Comparison of ENCODE assay signal across 9 cellular contexts in genomic region chr4:173074501-173074946, GRCh38.
A peak's percentile ranks its signal among the peaks of the same experiment; 100 is the strongest.
DNase-seq lines count a peak whose midpoint lies in the region; ATAC-seq, FAIRE-seq and TF ChIP-seq lines count a peak whose summit lies in the region.
"Had no signal": no experiment of that assay in that cellular context is flagged by ENCODE, and none has a peak within 500 bp of the region (broad histone marks: within the 10 kb centered on the region; RNA-seq: fewer than 3 reads in every experiment).

No MANE protein-coding gene starts in this region.

- H3K4me2 ChIP-seq in HepG2 (ENCODE audit: low read depth, low read length) = no peak overlapping the region

- peaks cover 13% of the 10 kb centered on the region for H3K36me3 Mint-ChIP-seq in glutamatergic neuron (ENCODE audit: unreplicated experiment)
- no peaks in the 10 kb centered on the region for H3K36me3 Mint-ChIP-seq in activated T-cell treated with anti-CD3 and anti-CD28 coated beads, Interleukin-2, amount 50 U/mL, for 24 hours (ENCODE audit: low read depth)

- peaks cover 11% of the 10 kb centered on the region for H3K4me1 Mint-ChIP-seq in glutamatergic neuron (ENCODE audit: low read depth, unreplicated experiment)
- H3K4me1 Mint-ChIP-seq in activated T-cell treated with anti-CD3 and anti-CD28 coated beads, Interleukin-2, amount 50 U/mL, for 24 hours (ENCODE audit: low read depth) = no peaks in the 10 kb centered on the region

- no peak overlapping the region for H3K27ac ChIP-seq in HepG2 (ENCODE audit: extremely low read length, insufficient read depth, low read length)
- H3K27ac ChIP-seq in right lobe of liver = no peak overlapping the region
- peak overlapping the region; percentile 80 for H3K27ac ChIP-seq in RWPE1

- TF ChIP-seq EP300 in HepG2 (IDR thresholded peaks at IDR 0.05; ENCODE audit: low read depth in 2 of 2, low read length in 2 of 2) (no peak), HepG2 (CRISPR knock-in tag; IDR thresholded peaks at IDR 0.05; ENCODE audit: borderline replicate concordance) (no peak)

- H3K27me3 ChIP-seq in HepG2 (ENCODE audit: control insufficient read depth in 1 of 2, insufficient read depth in 2 of 2, low read length in 2 of 2) (no peaks in the 10 kb centered on the region), right lobe of liver (no peaks in the 10 kb centered on the region)

- peaks cover 3% of the 10 kb centered on the region for H3K9me3 Mint-ChIP-seq in glutamatergic neuron (ENCODE audit: unreplicated experiment)
- peaks cover 11% of the 10 kb centered on the region for H3K9me3 Mint-ChIP-seq in activated T-cell treated with anti-CD3 and anti-CD28 coated beads, Interleukin-2, amount 50 U/mL, for 24 hours

- H3K36me3 ChIP-seq in HepG2 (replicated peaks in 1 of 2; ENCODE audit: control insufficient read depth in 1 of 2, insufficient read depth in 2 of 2, low read length in 2 of 2) = no peaks in the 10 kb centered on the region
- no peaks in the 10 kb centered on the region for H3K36me3 ChIP-seq in right lobe of liver

- no peak overlapping the region for H3K4me3 Mint-ChIP-seq in glutamatergic neuron (ENCODE audit: unreplicated experiment)
- no peak overlapping the region for H3K4me3 Mint-ChIP-seq in activated T-cell treated with anti-CD3 and anti-CD28 coated beads, Interleukin-2, amount 50 U/mL, for 24 hours
- H3K4me3 Mint-ChIP-seq: CD4-positive, alpha-beta T cell had no signal

- BruUV-seq in HepG2 (replicated peaks; lab: Mats Ljungman, UMichigan) = no TSS peak

- in situ Hi-C loops in HepG2 (cut with HindIII; ENCODE audit: extremely low pct_ligation_motif_present, low pct_unique_long_range_greater_than_20kb) = no loop called here

- H3K79me2 ChIP-seq in HepG2 (ENCODE audit: insufficient read depth, low read length) = no peaks in the 10 kb centered on the region

- intact Hi-C loops in HepG2 (cut with micrococcal nuclease; ENCODE audit: unreplicated experiment) = no loop called here
- intact Hi-C loops in right lobe of liver (cut with DNase I) = no loop called here

- H3K9ac ChIP-seq in HepG2 (ENCODE audit: insufficient read depth, low read depth, low read length) = no peak overlapping the region

- TF ChIP-seq CTCF in HepG2 (CRISPR knock-in tag; IDR thresholded peaks at IDR 0.05) (no peak), right lobe of liver (IDR thresholded peaks at IDR 0.05) (no peak), RWPE1 (conservative IDR thresholded peaks at IDR 0.05; ENCODE audit: low read depth) (no peak), glutamatergic neuron (IDR thresholded peaks at IDR 0.05; ENCODE audit: partially characterized antibody, unreplicated experiment) (no peak)

- H4K20me1 ChIP-seq in HepG2 (ENCODE audit: insufficient read depth, low read length) = no peaks in the 10 kb centered on the region

- no peak for ATAC-seq in HepG2
- ATAC-seq in right lobe of liver = no peak
- ATAC-seq in HG03354 (IDR thresholded peaks at IDR 0.05; ENCODE audit: poor library complexity, severe bottlenecking, unreplicated experiment) = no peak

- H3K9me3 ChIP-seq in HepG2 (ENCODE audit: low read length) (peaks cover 12% of the 10 kb centered on the region; the same call in 1 of the 2 replicates), right lobe of liver (no peaks in the 10 kb centered on the region)

- H3K27ac Mint-ChIP-seq in glutamatergic neuron (ENCODE audit: unreplicated experiment) = peak overlapping the region; percentile 75
- no peak overlapping the region for H3K27ac Mint-ChIP-seq in activated T-cell treated with anti-CD3 and anti-CD28 coated beads, Interleukin-2, amount 50 U/mL, for 24 hours
- H3K27ac Mint-ChIP-seq: CD4-positive, alpha-beta T cell had no signal

- H3K4me1 ChIP-seq in HepG2 (ENCODE audit: insufficient read depth, low read length) (no peaks in the 10 kb centered on the region), right lobe of liver (no peaks in the 10 kb centered on the region)

- no peak overlapping the region for H3K4me3 ChIP-seq in HepG2 (replicated peaks in 1 of 3; ENCODE audit: insufficient read depth in 1 of 3, low read depth in 2 of 3, low read length in 3 of 3)
- no peak overlapping the region for H3K4me3 ChIP-seq in right lobe of liver

- H2AFZ ChIP-seq in HepG2 (ENCODE audit: low read length) = no peak overlapping the region

- TF ChIP-seq POLR2A in HepG2 (IDR thresholded peaks at IDR 0.05; ENCODE audit: insufficient read depth in 1 of 2, low read depth in 2 of 2, low read length in 2 of 2) = no peak
- no peak for TF ChIP-seq POLR2A in right lobe of liver (IDR thresholded peaks at IDR 0.05)

- no peak for FAIRE-seq in HepG2 (lab: Jason Lieb, UNC)

- WGBS in HepG2 (ENCODE audit: low lambda C conversion rate) = 14% methylated on average over 3 of the region's 3 CpGs
- WGBS in right lobe of liver (ENCODE audit: insufficient coverage, low coverage, low lambda C conversion rate, missing lambda C conversion rate) = 52% methylated on average over 3 of the region's 3 CpGs

- no peak for TF ChIP-seq RAD21 in HepG2 (CRISPR knock-in tag; IDR thresholded peaks at IDR 0.05)

- no peak for DNase-seq in HepG2 (ENCODE audit: low spot score)
- DNase-seq in right lobe of liver = no peak
- peak; percentile 88 for DNase-seq in RWPE1 (ENCODE audit: low spot score)
- DNase-seq in glutamatergic neuron = no peak
- no peak for DNase-seq in activated T-cell treated with anti-CD3 and anti-CD28 coated beads, Interleukin-2, amount 50 U/mL, for 24 hours
- no peak for DNase-seq in NCI-H1436 treated with DMSO at 0.1 percent for 48 hours (lab: John Stamatoyannopoulos, UW)
- DNase-seq in ecto neural progenitor cell (ENCODE audit: low spot score) = no peak
- DNase-seq: CD4-positive, alpha-beta T cell had no signal

- CTCF ChIA-PET in HepG2 (lab: Yijun Ruan, JAX; ENCODE audit: low intra/inter-chr PET ratio, low total read pairs) = no interaction called here
- CTCF ChIA-PET in RWPE1 (lab: Yijun Ruan, JAX) = no interaction called here

- POLR2A ChIA-PET in HepG2 (lab: Yijun Ruan, JAX) (no interaction called here), RWPE1 (lab: Yijun Ruan, JAX; ENCODE audit: low non-redundant PET) (no interaction called here)

- H3K27me3 Mint-ChIP-seq in glutamatergic neuron (ENCODE audit: unreplicated experiment) = no peaks in the 10 kb centered on the region
- H3K27me3 Mint-ChIP-seq in activated T-cell treated with anti-CD3 and anti-CD28 coated beads, Interleukin-2, amount 50 U/mL, for 24 hours = peaks cover 4% of the 10 kb centered on the region

TF ChIP-seq in HepG2, 621 proteins besides CTCF, POLR2A, EP300 and RAD21:
- peak; percentile 50; the same call in 1 of the 2 replicates for TF ChIP-seq CEBPB (IDR thresholded peaks at IDR 0.05; ENCODE audit: borderline replicate concordance, low read depth, low read length)
- no peak for TF ChIP-seq ZNF543 (CRISPR knock-in tag; IDR thresholded peaks at IDR 0.05)
- no peak for TF ChIP-seq GATAD1 (CRISPR knock-in tag; IDR thresholded peaks at IDR 0.05)
- TF ChIP-seq ZNF609 (CRISPR knock-in tag; IDR thresholded peaks at IDR 0.05; ENCODE audit: borderline replicate concordance) = no peak
- no peak for TF ChIP-seq ZNF619 (CRISPR knock-in tag; IDR thresholded peaks at IDR 0.05)
- no peak for TF ChIP-seq ZNF317 (CRISPR knock-in tag; IDR thresholded peaks at IDR 0.05)
- TF ChIP-seq MATR3 (CRISPR knock-in tag; IDR thresholded peaks at IDR 0.05) = no peak
